23 cellular contexts compared by ENCODE assay signal in genomic region chr1:198729195-198729863, GRCh38.
DNase-seq lines count a peak whose midpoint lies in the region; ATAC-seq, FAIRE-seq and TF ChIP-seq lines count a peak whose summit lies in the region.
"Had no signal": no experiment of that assay in that cellular context is flagged by ENCODE, and none has a peak within 500 bp of the region (broad histone marks: within the 10 kb centered on the region; RNA-seq: fewer than 3 reads in every experiment).

No MANE protein-coding gene starts in this region.

- no peak for TF ChIP-seq POLR2A in body of pancreas (IDR thresholded peaks at IDR 0.05)

- H3K27ac Mint-ChIP-seq in activated T-cell treated with anti-CD3 and anti-CD28 coated beads, Interleukin-2, amount 50 U/mL, for 24 hours, result peak overlapping the region; percentile 74
- peak overlapping the region; percentile 66 to 74 for H3K27ac Mint-ChIP-seq in T-cell

- H3K9me3 ChIP-seq in body of pancreas, result no peaks in the 10 kb centered on the region
- H3K9me3 ChIP-seq in pancreas, result no peaks in the 10 kb centered on the region
- H3K9me3 ChIP-seq: ascending aorta, testis, uterus had no signal

- H3K27me3 ChIP-seq in body of pancreas (no peaks in the 10 kb centered on the region), pancreas (no peaks in the 10 kb centered on the region)
- H3K27me3 ChIP-seq: ascending aorta, testis, uterus had no signal

- peaks cover 8% of the 10 kb centered on the region for H3K9me3 Mint-ChIP-seq in activated T-cell treated with anti-CD3 and anti-CD28 coated beads, Interleukin-2, amount 50 U/mL, for 24 hours
- H3K9me3 Mint-ChIP-seq in activated T-cell treated with anti-CD3 and anti-CD28 coated beads, Interleukin-2, amount 50 U/mL, for 4 hours, result peaks cover 4% of the 10 kb centered on the region
- no peaks in the 10 kb centered on the region for H3K9me3 Mint-ChIP-seq in T-cell

- H3K4me3 Mint-ChIP-seq in activated T-cell treated with anti-CD3 and anti-CD28 coated beads, Interleukin-2, amount 50 U/mL, for 24 hours, result no peak overlapping the region
- no peak overlapping the region for H3K4me3 Mint-ChIP-seq in activated T-cell treated with anti-CD3 and anti-CD28 coated beads, Interleukin-2, amount 50 U/mL, for 4 hours
- H3K4me3 Mint-ChIP-seq in T-cell, result no peak overlapping the region

- no peak for ATAC-seq in activated T-cell treated with anti-CD3 and anti-CD28 coated beads, Interleukin-2, amount 50 U/mL, for 4 hours
- ATAC-seq in T-cell (replicated peaks in 1 of 4) (no peak), body of pancreas (peak; percentile 98), pancreas (peak; percentile 92 to 99 (median 98)), GM18909 (IDR thresholded peaks at IDR 0.05; ENCODE audit: poor library complexity, unreplicated experiment) (no peak)
- ATAC-seq: activated CD4-positive, CD25-positive, alpha-beta regulatory T cell treated with anti-CD3 and anti-CD28 coated beads, Interleukin-2, amount 50 U/mL, for 24 hours had no signal

- CTCF ChIA-PET in T-cell (lab: Charles Lee), result no interaction called here

- no peak overlapping the region for H3K4me3 ChIP-seq in body of pancreas
- H3K4me3 ChIP-seq in pancreas, result no peak overlapping the region
- H3K4me3 ChIP-seq: ascending aorta, lung, testis, uterus had no signal

- intact Hi-C loops in body of pancreas (cut with DNase I), result no loop called here
- intact Hi-C loops in pancreas (cut with DNase I), result no loop called here

- 41 to 60% methylated on average over 5 of the region's 5 CpGs for WGBS in body of pancreas, 2 donors
- 50 to 51% methylated on average over 5 of the region's 5 CpGs for WGBS in pancreas, 2 donors

- H3K36me3 ChIP-seq in body of pancreas (replicated peaks in 1 of 2; ENCODE audit: insufficient read depth in 1 of 2, low read depth in 2 of 2), result no peaks in the 10 kb centered on the region
- no peaks in the 10 kb centered on the region for H3K36me3 ChIP-seq in pancreas
- H3K36me3 ChIP-seq: ascending aorta, uterus had no signal

- DNase-seq in activated T-cell treated with anti-CD3 and anti-CD28 coated beads, Interleukin-2, amount 50 U/mL, for 24 hours, result no peak
- no peak for DNase-seq in activated T-cell treated with anti-CD3 and anti-CD28 coated beads, Interleukin-2, amount 50 U/mL, for 4 hours
- DNase-seq in T-cell (no peak), body of pancreas (peak; percentile 66 to 82 (median 76)), pancreas (peak in 4 of 6 donors; percentile 39 to 61 (median 57)), GM19239 (ENCODE audit: insufficient read length, low spot score) (no peak)
- DNase-seq in activated CD8-positive, alpha-beta memory T cell treated with anti-CD3 and anti-CD28 coated beads, Interleukin-2, amount 50 U/mL, for 48 hours, result no peak
- DNase-seq: cerebellar nuclear complex; EL; NCI-H1092; NCI-H187; NCI-H524 treated with DMSO at 0.1 percent for 48 hours; NK-92 treated with Interleukin-12 subunit alpha and Interleukin-12 subunit beta, amount 100 ng/mL, for 24 hours; occipital lobe; SHP77 treated with DMSO at 0.1 percent for 48 hours; small intestine; stimulated activated CD4-positive, alpha-beta T cell treated with anti-CD3 and anti-CD28 coated beads, Interleukin-1b, Interleukin-23, amount 100 ng/mL, for 48 hours; testis; uterus had no signal

- POLR2A ChIA-PET in T-cell (lab: Charles Lee), result interaction anchor here in 1 of 2 donors (0.5 to 0.7 kb wide), 2 partner anchors 11 to 32 kb away, joined by 3 read pairs; no protein-coding TSS in a partner anchor

- peak in 2 of 7 experiments; percentile 10 to 18 for TF ChIP-seq CTCF in body of pancreas (IDR thresholded peaks at IDR 0.05)
- TF ChIP-seq CTCF in pancreas (IDR thresholded peaks at IDR 0.05), result no peak

- peaks cover 72% of the 10 kb centered on the region for H3K4me1 Mint-ChIP-seq in activated T-cell treated with anti-CD3 and anti-CD28 coated beads, Interleukin-2, amount 50 U/mL, for 24 hours (ENCODE audit: low read depth)
- H3K4me1 Mint-ChIP-seq in activated T-cell treated with anti-CD3 and anti-CD28 coated beads, Interleukin-2, amount 50 U/mL, for 4 hours (ENCODE audit: low read depth), result peaks cover 65% of the 10 kb centered on the region
- H3K4me1 Mint-ChIP-seq in T-cell, result peaks cover 72 to 78% (median 73%) of the 10 kb centered on the region in 3 donors

- H3K27ac ChIP-seq in body of pancreas, result peak overlapping the region in 3 of 4 donors; percentile 41 to 46 (median 43)
- H3K27ac ChIP-seq in pancreas, result peak overlapping the region in 2 of 4 donors; percentile 10 to 15
- H3K27ac ChIP-seq: ascending aorta, testis, uterus had no signal

- FAIRE-seq in pancreas (lab: Jason Lieb, UNC) (no peak), GM19239 (lab: Jason Lieb, UNC) (no peak)

- peaks cover 10% of the 10 kb centered on the region for H3K4me1 ChIP-seq in body of pancreas
- peaks cover 0 to 9% (median 2%) of the 10 kb centered on the region in 3 donors for H3K4me1 ChIP-seq in pancreas
- H3K4me1 ChIP-seq: ascending aorta, testis, uterus had no signal

- no peaks in the 10 kb centered on the region for H3K27me3 Mint-ChIP-seq in activated T-cell treated with anti-CD3 and anti-CD28 coated beads, Interleukin-2, amount 50 U/mL, for 24 hours
- no peaks in the 10 kb centered on the region for H3K27me3 Mint-ChIP-seq in activated T-cell treated with anti-CD3 and anti-CD28 coated beads, Interleukin-2, amount 50 U/mL, for 4 hours (ENCODE audit: low read depth)
- no peaks in the 10 kb centered on the region for H3K27me3 Mint-ChIP-seq in T-cell

- peaks cover 89% of the 10 kb centered on the region for H3K36me3 Mint-ChIP-seq in activated T-cell treated with anti-CD3 and anti-CD28 coated beads, Interleukin-2, amount 50 U/mL, for 24 hours (ENCODE audit: low read depth)
- peaks cover 57% of the 10 kb centered on the region for H3K36me3 Mint-ChIP-seq in activated T-cell treated with anti-CD3 and anti-CD28 coated beads, Interleukin-2, amount 50 U/mL, for 4 hours (ENCODE audit: insufficient read depth)
- peaks cover 70% of the 10 kb centered on the region for H3K36me3 Mint-ChIP-seq in T-cell

Comparison
In these comparisons a context has a peak if more than half of its experiments do, and no peak if none do; other contexts are left out.
1. DNase-seq: peak in body of pancreas (4 of 4) and pancreas (4 of 6); none in activated T-cell treated with anti-CD3 and anti-CD28 coated beads, Interleukin-2, amount 50 U/mL, for 24 hours (single experiment), activated T-cell treated with anti-CD3 and anti-CD28 coated beads, Interleukin-2, amount 50 U/mL, for 4 hours (single experiment), T-cell (0 of 34), activated CD8-positive, alpha-beta memory T cell treated with anti-CD3 and anti-CD28 coated beads, Interleukin-2, amount 50 U/mL, for 48 hours (single experiment) and GM19239 (single experiment).
2. ATAC-seq: peak in body of pancreas (single experiment) and pancreas (4 of 4); none in activated T-cell treated with anti-CD3 and anti-CD28 coated beads, Interleukin-2, amount 50 U/mL, for 4 hours (0 of 2), T-cell (0 of 4) and GM18909 (single experiment).